1 cellular context compared by ENCODE assay signal in the genomic region with DNA sequence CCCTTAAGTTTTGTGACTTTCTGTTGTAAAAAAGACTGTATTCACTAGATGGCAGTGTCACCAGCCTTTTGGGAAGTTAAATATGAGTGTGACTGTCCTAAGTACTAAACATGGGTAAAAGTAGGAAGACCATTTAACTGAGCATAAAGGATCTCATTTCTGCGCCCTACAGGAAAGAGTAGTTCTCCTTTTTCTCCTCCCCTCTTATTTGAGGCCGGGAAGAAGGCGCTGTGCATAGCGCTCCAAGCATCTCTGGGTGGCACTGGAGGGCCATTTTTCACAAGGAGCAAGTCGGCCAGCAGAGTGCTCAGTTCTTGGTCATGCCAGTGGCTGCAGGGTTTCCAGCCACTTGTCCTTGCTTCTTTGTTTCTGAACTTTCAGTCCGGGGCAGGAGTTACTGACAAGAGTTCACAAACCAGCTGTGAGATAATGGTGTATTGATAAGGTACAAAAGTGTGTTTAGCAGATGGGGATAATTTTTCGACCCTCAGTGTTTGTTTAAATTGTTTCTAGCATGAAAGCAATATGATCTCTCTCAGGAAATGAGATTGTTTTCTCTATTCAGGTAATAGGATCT.
TF ChIP-seq lines count a peak whose summit lies in the region.

No MANE protein-coding gene starts in this region.

TF ChIP-seq in HepG2, 621 proteins besides CTCF, POLR2A, EP300 and RAD21 (continued from another document and continues in another):
- TF ChIP-seq ZNF34 (CRISPR knock-in tag; IDR thresholded peaks at IDR 0.05; ENCODE audit: borderline replicate concordance): 0 out of 2 replicates have a peak, but pooled peaks have one; percentile 24
- TF ChIP-seq, protein P1, sequence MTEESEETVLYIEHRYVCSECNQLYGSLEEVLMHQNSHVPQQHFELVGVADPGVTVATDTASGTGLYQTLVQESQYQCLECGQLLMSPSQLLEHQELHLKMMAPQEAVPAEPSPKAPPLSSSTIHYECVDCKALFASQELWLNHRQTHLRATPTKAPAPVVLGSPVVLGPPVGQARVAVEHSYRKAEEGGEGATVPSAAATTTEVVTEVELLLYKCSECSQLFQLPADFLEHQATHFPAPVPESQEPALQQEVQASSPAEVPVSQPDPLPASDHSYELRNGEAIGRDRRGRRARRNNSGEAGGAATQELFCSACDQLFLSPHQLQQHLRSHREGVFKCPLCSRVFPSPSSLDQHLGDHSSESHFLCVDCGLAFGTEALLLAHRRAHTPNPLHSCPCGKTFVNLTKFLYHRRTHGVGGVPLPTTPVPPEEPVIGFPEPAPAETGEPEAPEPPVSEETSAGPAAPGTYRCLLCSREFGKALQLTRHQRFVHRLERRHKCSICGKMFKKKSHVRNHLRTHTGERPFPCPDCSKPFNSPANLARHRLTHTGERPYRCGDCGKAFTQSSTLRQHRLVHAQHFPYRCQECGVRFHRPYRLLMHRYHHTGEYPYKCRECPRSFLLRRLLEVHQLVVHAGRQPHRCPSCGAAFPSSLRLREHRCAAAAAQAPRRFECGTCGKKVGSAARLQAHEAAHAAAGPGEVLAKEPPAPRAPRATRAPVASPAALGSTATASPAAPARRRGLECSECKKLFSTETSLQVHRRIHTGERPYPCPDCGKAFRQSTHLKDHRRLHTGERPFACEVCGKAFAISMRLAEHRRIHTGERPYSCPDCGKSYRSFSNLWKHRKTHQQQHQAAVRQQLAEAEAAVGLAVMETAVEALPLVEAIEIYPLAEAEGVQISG (CRISPR knock-in tag; IDR thresholded peaks at IDR 0.05): peak; percentile 65
- peak; percentile 62 for TF ChIP-seq SAP130 (CRISPR knock-in tag; IDR thresholded peaks at IDR 0.05; ENCODE audit: low read depth)
- no peak for TF ChIP-seq SNAI1 (CRISPR knock-in tag; IDR thresholded peaks at IDR 0.05; ENCODE audit: borderline replicate concordance)
- no peak for TF ChIP-seq SRSF1 (optimal IDR thresholded peaks at IDR 0.05; ENCODE audit: low read depth, low read length)
- 0 out of 2 replicates have a peak, but pooled peaks have one; percentile 55 for TF ChIP-seq ZNF775 (CRISPR knock-in tag; IDR thresholded peaks at IDR 0.05; ENCODE audit: borderline replicate concordance)
- no peak for TF ChIP-seq FIP1L1 (IDR thresholded peaks at IDR 0.05; ENCODE audit: borderline replicate concordance, insufficient read depth, low read depth, low read length)
- peak; percentile 45; the same call in 1 of the 2 replicates for TF ChIP-seq CEBPG (CRISPR knock-in tag; IDR thresholded peaks at IDR 0.05)
- peak; percentile 74 for TF ChIP-seq NKX3-1 (CRISPR knock-in tag; IDR thresholded peaks at IDR 0.05)
- TF ChIP-seq, protein P2, sequence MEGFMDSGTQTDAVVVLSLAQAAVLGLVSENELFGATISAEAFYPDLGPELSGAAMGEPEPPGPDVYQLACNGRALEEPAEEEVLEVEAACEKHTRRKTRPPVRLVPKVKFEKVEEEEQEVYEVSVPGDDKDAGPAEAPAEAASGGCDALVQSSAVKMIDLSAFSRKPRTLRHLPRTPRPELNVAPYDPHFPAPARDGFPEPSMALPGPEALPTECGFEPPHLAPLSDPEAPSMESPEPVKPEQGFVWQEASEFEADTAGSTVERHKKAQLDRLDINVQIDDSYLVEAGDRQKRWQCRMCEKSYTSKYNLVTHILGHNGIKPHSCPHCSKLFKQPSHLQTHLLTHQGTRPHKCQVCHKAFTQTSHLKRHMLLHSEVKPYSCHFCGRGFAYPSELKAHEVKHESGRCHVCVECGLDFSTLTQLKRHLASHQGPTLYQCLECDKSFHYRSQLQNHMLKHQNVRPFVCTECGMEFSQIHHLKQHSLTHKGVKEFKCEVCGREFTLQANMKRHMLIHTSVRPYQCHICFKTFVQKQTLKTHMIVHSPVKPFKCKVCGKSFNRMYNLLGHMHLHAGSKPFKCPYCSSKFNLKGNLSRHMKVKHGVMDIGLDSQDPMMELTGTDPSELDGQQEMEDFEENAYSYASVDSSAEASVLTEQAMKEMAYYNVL (CRISPR knock-in tag; IDR thresholded peaks at IDR 0.05; ENCODE audit: borderline replicate concordance): peak; percentile 77; the same call in 1 of the 2 replicates
- TF ChIP-seq ZNF264 (CRISPR knock-in tag; IDR thresholded peaks at IDR 0.05): peak; percentile 46; the same call in 1 of the 2 replicates
- no peak for TF ChIP-seq MLLT10 (CRISPR knock-in tag; IDR thresholded peaks at IDR 0.05)
- no peak for TF ChIP-seq ZNF446 (CRISPR knock-in tag; IDR thresholded peaks at IDR 0.05)
- TF ChIP-seq EZH2 (conservative IDR thresholded peaks at IDR 0.05; ENCODE audit: low read depth, low read length): no peak
- TF ChIP-seq, protein P3, sequence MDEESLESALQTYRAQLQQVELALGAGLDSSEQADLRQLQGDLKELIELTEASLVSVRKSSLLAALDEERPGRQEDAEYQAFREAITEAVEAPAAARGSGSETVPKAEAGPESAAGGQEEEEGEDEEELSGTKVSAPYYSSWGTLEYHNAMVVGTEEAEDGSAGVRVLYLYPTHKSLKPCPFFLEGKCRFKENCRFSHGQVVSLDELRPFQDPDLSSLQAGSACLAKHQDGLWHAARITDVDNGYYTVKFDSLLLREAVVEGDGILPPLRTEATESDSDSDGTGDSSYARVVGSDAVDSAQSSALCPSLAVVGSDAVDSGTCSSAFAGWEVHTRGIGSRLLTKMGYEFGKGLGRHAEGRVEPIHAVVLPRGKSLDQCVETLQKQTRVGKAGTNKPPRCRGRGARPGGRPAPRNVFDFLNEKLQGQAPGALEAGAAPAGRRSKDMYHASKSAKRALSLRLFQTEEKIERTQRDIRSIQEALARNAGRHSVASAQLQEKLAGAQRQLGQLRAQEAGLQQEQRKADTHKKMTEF (CRISPR knock-in tag; IDR thresholded peaks at IDR 0.05): peak; percentile 78
- TF ChIP-seq ZNF3 (CRISPR knock-in tag; IDR thresholded peaks at IDR 0.05): 0 out of 2 replicates have a peak, but pooled peaks have one; percentile 8
- TF ChIP-seq ZNF331 (CRISPR knock-in tag; IDR thresholded peaks at IDR 0.05): peak; percentile 83
- TF ChIP-seq, protein P4, sequence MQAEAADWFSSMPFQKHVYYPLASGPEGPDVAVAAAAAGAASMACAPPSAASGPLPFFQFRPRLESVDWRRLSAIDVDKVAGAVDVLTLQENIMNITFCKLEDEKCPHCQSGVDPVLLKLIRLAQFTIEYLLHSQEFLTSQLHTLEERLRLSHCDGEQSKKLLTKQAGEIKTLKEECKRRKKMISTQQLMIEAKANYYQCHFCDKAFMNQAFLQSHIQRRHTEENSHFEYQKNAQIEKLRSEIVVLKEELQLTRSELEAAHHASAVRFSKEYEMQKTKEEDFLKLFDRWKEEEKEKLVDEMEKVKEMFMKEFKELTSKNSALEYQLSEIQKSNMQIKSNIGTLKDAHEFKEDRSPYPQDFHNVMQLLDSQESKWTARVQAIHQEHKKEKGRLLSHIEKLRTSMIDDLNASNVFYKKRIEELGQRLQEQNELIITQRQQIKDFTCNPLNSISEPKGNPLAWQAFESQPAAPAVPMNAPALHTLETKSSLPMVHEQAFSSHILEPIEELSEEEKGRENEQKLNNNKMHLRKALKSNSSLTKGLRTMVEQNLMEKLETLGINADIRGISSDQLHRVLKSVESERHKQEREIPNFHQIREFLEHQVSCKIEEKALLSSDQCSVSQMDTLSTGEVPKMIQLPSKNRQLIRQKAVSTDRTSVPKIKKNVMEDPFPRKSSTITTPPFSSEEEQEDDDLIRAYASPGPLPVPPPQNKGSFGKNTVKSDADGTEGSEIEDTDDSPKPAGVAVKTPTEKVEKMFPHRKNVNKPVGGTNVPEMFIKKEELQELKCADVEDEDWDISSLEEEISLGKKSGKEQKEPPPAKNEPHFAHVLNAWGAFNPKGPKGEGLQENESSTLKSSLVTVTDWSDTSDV (CRISPR knock-in tag; IDR thresholded peaks at IDR 0.05): no peak
- TF ChIP-seq SIX4 (CRISPR knock-in tag; IDR thresholded peaks at IDR 0.05): peak; percentile 47; the same call in 1 of the 2 replicates
- TF ChIP-seq, protein P5, sequence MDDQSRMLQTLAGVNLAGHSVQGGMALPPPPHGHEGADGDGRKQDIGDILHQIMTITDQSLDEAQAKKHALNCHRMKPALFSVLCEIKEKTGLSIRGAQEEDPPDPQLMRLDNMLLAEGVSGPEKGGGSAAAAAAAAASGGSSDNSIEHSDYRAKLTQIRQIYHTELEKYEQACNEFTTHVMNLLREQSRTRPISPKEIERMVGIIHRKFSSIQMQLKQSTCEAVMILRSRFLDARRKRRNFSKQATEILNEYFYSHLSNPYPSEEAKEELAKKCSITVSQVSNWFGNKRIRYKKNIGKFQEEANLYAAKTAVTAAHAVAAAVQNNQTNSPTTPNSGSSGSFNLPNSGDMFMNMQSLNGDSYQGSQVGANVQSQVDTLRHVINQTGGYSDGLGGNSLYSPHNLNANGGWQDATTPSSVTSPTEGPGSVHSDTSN (CRISPR knock-in tag; IDR thresholded peaks at IDR 0.05; ENCODE audit: borderline replicate concordance): no peak
- no peak for TF ChIP-seq KAT2B (IDR thresholded peaks at IDR 0.05; ENCODE audit: borderline replicate concordance, low read depth, low read length)
- no peak for TF ChIP-seq MED13 (CRISPR knock-in tag; IDR thresholded peaks at IDR 0.05)
- TF ChIP-seq, protein P6, sequence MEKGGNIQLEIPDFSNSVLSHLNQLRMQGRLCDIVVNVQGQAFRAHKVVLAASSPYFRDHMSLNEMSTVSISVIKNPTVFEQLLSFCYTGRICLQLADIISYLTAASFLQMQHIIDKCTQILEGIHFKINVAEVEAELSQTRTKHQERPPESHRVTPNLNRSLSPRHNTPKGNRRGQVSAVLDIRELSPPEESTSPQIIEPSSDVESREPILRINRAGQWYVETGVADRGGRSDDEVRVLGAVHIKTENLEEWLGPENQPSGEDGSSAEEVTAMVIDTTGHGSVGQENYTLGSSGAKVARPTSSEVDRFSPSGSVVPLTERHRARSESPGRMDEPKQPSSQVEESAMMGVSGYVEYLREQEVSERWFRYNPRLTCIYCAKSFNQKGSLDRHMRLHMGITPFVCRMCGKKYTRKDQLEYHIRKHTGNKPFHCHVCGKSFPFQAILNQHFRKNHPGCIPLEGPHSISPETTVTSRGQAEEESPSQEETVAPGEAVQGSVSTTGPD (CRISPR knock-in tag; IDR thresholded peaks at IDR 0.05): no peak
- peak; percentile 53; the same call in 1 of the 2 replicates for TF ChIP-seq IRF2 (CRISPR knock-in tag; IDR thresholded peaks at IDR 0.05)
- peak; percentile 67 for TF ChIP-seq FOSL2 (CRISPR knock-in tag; IDR thresholded peaks at IDR 0.05)
- TF ChIP-seq, protein P7, sequence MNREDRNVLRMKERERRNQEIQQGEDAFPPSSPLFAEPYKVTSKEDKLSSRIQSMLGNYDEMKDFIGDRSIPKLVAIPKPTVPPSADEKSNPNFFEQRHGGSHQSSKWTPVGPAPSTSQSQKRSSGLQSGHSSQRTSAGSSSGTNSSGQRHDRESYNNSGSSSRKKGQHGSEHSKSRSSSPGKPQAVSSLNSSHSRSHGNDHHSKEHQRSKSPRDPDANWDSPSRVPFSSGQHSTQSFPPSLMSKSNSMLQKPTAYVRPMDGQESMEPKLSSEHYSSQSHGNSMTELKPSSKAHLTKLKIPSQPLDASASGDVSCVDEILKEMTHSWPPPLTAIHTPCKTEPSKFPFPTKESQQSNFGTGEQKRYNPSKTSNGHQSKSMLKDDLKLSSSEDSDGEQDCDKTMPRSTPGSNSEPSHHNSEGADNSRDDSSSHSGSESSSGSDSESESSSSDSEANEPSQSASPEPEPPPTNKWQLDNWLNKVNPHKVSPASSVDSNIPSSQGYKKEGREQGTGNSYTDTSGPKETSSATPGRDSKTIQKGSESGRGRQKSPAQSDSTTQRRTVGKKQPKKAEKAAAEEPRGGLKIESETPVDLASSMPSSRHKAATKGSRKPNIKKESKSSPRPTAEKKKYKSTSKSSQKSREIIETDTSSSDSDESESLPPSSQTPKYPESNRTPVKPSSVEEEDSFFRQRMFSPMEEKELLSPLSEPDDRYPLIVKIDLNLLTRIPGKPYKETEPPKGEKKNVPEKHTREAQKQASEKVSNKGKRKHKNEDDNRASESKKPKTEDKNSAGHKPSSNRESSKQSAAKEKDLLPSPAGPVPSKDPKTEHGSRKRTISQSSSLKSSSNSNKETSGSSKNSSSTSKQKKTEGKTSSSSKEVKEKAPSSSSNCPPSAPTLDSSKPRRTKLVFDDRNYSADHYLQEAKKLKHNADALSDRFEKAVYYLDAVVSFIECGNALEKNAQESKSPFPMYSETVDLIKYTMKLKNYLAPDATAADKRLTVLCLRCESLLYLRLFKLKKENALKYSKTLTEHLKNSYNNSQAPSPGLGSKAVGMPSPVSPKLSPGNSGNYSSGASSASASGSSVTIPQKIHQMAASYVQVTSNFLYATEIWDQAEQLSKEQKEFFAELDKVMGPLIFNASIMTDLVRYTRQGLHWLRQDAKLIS (CRISPR knock-in tag; IDR thresholded peaks at IDR 0.05): no peak
- TF ChIP-seq, protein P8, sequence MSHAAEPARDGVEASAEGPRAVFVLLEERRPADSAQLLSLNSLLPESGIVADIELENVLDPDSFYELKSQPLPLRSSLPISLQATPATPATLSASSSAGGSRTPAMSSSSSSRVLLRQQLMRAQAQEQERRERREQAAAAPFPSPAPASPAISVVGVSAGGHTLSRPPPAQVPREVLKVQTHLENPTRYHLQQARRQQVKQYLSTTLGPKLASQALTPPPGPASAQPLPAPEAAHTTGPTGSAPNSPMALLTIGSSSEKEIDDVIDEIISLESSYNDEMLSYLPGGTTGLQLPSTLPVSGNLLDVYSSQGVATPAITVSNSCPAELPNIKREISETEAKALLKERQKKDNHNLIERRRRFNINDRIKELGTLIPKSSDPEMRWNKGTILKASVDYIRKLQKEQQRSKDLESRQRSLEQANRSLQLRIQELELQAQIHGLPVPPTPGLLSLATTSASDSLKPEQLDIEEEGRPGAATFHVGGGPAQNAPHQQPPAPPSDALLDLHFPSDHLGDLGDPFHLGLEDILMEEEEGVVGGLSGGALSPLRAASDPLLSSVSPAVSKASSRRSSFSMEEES (CRISPR knock-in tag; IDR thresholded peaks at IDR 0.05): peak; percentile 46; the same call in 1 of the 2 replicates
- TF ChIP-seq TMF1 (CRISPR knock-in tag; IDR thresholded peaks at IDR 0.05; ENCODE audit: low read depth): no peak
